1 cellular context compared by ENCODE assay signal in the genomic region with DNA sequence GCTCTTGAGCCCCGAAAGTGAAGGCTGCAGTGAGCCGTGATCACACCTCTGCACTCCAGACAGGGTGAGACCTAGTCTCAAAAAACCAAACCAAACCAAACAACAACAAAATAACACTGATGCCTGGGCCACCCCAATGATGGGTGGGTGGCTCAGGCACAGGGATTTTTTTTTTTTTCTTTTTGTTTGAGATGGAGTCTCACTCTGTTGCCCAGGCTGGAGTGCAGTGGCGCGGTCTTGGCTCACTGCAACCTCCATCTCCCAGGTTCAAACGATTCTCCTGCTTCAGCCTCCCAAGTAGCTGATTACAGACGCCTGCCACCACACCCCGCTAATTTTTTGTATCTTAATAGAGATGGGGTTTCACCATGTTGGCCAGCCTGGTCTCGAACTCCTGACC. TPM values are rescaled to one million over a fixed set of nuclear protein-coding genes. Genes with fewer than 3 reads are reported as not detected.
"Had no signal": no experiment of that assay in that cellular context is flagged by ENCODE, and none has a peak within 500 bp of the region (broad histone marks: within the 10 kb centered on the region; RNA-seq: fewer than 3 reads in every experiment).

No MANE protein-coding gene starts in this region.

RNA-seq across cellular contexts. Expression of gene TRPV2, which starts 36.9 kb away (rescaled TPM):
- polyA plus RNA-seq: neural cell had no signal
